In the genomic region with DNA sequence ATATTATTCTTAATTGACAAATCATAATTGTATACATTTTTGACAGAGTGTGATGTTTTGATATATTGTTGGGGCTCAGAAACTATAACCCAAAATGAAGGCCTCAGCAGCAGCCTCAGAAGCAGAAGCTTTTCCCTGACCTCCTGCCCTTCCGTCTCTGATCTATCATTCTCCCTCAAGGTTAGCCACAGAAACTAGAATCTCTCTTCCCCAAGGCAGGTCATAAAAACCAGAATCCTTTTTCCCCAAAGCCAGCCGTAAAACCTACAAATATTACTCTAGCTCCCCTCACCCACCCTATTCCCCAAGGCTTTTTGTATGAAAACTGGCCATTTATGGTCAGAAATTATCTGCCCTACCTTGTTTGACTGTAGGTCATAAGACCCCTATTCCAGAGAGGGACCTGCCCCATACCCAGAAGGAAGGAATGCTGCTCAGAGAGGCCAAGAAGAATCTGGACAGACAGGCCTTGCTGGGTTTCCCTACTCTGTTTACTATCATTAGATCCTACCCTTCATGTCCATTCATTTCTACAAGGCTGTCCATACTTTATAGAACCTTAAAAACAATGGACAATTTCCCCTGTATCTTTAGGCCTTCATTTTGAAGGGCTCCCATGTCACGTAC, we compare ENCODE assay signal across 1 cellular context.
TF ChIP-seq lines count a peak whose summit lies in the region.

No MANE protein-coding gene starts in this region.

TF ChIP-seq in GM12878, 131 proteins besides CTCF, POLR2A, EP300 and RAD21:
- TF ChIP-seq IKZF1 (conservative IDR thresholded peaks at IDR 0.05), result peak; percentile 37; the same call in 1 of the 2 replicates
- 0 out of 2 replicates have a peak, but pooled peaks have one; percentile 29 for TF ChIP-seq NFIC (IDR thresholded peaks at IDR 0.05; ENCODE audit: low read depth, low read length)
- TF ChIP-seq, protein P1, sequence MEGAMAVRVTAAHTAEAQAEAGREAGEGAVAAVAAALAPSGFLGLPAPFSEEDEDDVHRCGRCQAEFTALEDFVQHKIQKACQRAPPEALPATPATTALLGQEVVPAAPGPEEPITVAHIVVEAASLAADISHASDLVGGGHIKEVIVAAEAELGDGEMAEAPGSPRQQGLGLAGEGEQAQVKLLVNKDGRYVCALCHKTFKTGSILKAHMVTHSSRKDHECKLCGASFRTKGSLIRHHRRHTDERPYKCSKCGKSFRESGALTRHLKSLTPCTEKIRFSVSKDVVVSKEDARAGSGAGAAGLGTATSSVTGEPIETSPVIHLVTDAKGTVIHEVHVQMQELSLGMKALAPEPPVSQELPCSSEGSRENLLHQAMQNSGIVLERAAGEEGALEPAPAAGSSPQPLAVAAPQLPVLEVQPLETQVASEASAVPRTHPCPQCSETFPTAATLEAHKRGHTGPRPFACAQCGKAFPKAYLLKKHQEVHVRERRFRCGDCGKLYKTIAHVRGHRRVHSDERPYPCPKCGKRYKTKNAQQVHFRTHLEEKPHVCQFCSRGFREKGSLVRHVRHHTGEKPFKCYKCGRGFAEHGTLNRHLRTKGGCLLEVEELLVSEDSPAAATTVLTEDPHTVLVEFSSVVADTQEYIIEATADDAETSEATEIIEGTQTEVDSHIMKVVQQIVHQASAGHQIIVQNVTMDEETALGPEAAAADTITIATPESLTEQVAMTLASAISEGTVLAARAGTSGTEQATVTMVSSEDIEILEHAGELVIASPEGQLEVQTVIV (IDR thresholded peaks at IDR 0.05; ENCODE audit: borderline replicate concordance, partially characterized antibody), result no peak
- peak; percentile 77 for TF ChIP-seq NR2F1 (conservative IDR thresholded peaks at IDR 0.05)
- TF ChIP-seq PAX5 (IDR thresholded peaks at IDR 0.05; ENCODE audit: borderline replicate concordance, low read depth, low read length), result no peak
- TF ChIP-seq MXI1 (IDR thresholded peaks at IDR 0.05; ENCODE audit: low read depth, low read length), result no peak
- no peak for TF ChIP-seq TAF1 (IDR thresholded peaks at IDR 0.05; ENCODE audit: borderline replicate concordance, low read depth, low read length)
- no peak for TF ChIP-seq NR2C2 (IDR thresholded peaks at IDR 0.05; ENCODE audit: borderline replicate concordance, control insufficient read depth, insufficient read length, low read depth)
- TF ChIP-seq KAT2A (conservative IDR thresholded peaks at IDR 0.05; ENCODE audit: control insufficient read depth, low read depth, low read length), result no peak
- no peak for TF ChIP-seq POU2F2 (IDR thresholded peaks at IDR 0.05; ENCODE audit: borderline replicate concordance, low read depth, low read length)
- peak; percentile 33 for TF ChIP-seq MEF2B (IDR thresholded peaks at IDR 0.05; ENCODE audit: partially characterized antibody, poor library complexity, severe bottlenecking)
- no peak for TF ChIP-seq BMI1 (IDR thresholded peaks at IDR 0.05; ENCODE audit: borderline replicate concordance)
- TF ChIP-seq IKZF2 (IDR thresholded peaks at IDR 0.05), result peak; percentile 56 to 67; a peak in 3 of 4 replicates
- TF ChIP-seq CBFB (IDR thresholded peaks at IDR 0.05; ENCODE audit: low read depth), result 0 out of 2 replicates have a peak, but pooled peaks have one; percentile 8
- 0 out of 2 replicates have a peak, but pooled peaks have one; percentile 28 for TF ChIP-seq NBN (IDR thresholded peaks at IDR 0.05)
- TF ChIP-seq SRF (IDR thresholded peaks at IDR 0.05; ENCODE audit: low read depth in 2 of 2, low read length in 2 of 2), result peak in 1 of 2 experiments; percentile 24; a peak in 1 of 4 replicates
- no peak for TF ChIP-seq BHLHE40 (IDR thresholded peaks at IDR 0.05; ENCODE audit: borderline replicate concordance in 1 of 2, low read depth in 2 of 2, low read length in 1 of 2)
- TF ChIP-seq IRF4 (IDR thresholded peaks at IDR 0.05; ENCODE audit: low read depth, low read length), result no peak
- peak; percentile 34; the same call in 1 of the 2 replicates for TF ChIP-seq EED (IDR thresholded peaks at IDR 0.05; ENCODE audit: low read depth)
- 0 out of 2 replicates have a peak, but pooled peaks have one; percentile 8 for TF ChIP-seq JUNB (IDR thresholded peaks at IDR 0.05)
- no peak for TF ChIP-seq HDAC6 (IDR thresholded peaks at IDR 0.05; ENCODE audit: unreplicated experiment)
- no peak for TF ChIP-seq ZSCAN29 (IDR thresholded peaks at IDR 0.05)
- TF ChIP-seq RUNX3 (IDR thresholded peaks at IDR 0.05; ENCODE audit: low read length), result peak; percentile 66
- TF ChIP-seq, protein P2, sequence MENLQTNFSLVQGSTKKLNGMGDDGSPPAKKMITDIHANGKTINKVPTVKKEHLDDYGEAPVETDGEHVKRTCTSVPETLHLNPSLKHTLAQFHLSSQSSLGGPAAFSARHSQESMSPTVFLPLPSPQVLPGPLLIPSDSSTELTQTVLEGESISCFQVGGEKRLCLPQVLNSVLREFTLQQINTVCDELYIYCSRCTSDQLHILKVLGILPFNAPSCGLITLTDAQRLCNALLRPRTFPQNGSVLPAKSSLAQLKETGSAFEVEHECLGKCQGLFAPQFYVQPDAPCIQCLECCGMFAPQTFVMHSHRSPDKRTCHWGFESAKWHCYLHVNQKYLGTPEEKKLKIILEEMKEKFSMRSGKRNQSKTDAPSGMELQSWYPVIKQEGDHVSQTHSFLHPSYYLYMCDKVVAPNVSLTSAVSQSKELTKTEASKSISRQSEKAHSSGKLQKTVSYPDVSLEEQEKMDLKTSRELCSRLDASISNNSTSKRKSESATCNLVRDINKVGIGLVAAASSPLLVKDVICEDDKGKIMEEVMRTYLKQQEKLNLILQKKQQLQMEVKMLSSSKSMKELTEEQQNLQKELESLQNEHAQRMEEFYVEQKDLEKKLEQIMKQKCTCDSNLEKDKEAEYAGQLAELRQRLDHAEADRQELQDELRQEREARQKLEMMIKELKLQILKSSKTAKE (IDR thresholded peaks at IDR 0.05; ENCODE audit: low read depth, poor library complexity, severe bottlenecking), result peak; percentile 28
- TF ChIP-seq, protein P3, sequence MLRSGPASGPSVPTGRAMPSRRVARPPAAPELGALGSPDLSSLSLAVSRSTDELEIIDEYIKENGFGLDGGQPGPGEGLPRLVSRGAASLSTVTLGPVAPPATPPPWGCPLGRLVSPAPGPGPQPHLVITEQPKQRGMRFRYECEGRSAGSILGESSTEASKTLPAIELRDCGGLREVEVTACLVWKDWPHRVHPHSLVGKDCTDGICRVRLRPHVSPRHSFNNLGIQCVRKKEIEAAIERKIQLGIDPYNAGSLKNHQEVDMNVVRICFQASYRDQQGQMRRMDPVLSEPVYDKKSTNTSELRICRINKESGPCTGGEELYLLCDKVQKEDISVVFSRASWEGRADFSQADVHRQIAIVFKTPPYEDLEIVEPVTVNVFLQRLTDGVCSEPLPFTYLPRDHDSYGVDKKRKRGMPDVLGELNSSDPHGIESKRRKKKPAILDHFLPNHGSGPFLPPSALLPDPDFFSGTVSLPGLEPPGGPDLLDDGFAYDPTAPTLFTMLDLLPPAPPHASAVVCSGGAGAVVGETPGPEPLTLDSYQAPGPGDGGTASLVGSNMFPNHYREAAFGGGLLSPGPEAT (IDR thresholded peaks at IDR 0.05; ENCODE audit: low read depth), result peak; percentile 54; the same call in 1 of the 2 replicates
